In the genomic region with DNA sequence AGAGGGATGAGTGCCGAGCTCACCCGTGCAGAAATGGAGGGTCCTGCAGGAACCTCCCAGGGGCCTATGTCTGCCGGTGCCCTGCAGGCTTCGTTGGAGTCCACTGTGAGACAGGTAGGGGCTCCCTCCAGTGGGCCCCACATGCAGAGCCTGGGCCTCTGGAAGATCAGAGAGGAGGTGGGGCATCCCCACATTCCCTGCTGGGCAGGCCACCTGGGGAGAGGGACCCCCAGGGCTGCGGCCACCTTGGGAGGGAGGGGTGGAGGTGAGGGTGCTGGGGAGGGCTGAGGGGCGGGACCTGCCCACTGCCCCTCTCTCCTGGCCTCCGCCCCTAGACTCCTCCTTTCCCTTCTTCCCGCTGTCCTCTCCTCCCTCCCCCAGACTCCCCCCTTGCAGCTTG, we compare ENCODE assay signal across 10 cellular contexts. TPM values are rescaled to one million over a fixed set of nuclear protein-coding genes. Genes with fewer than 3 reads are reported as not detected.
DNase-seq lines count a peak whose midpoint lies in the region; ATAC-seq lines count a peak whose summit lies in the region.
"Had no signal": no experiment of that assay in that cellular context is flagged by ENCODE, and none has a peak within 500 bp of the region (broad histone marks: within the 10 kb centered on the region; RNA-seq: fewer than 3 reads in every experiment).

No MANE protein-coding gene starts in this region.

- peak; percentile 18 for ATAC-seq in activated T-cell treated with anti-CD3 and anti-CD28 coated beads, Interleukin-2, amount 50 U/mL, for 72 hours (replicated peaks in 1 of 2)
- ATAC-seq in stimulated activated naive CD8-positive, alpha-beta T cell treated with anti-CD3 and anti-CD28 coated beads, Interleukin-15, Interleukin-2, amounts not matched to agents 100 U/mL and 50 U/mL, for 24 hours, result peak; percentile 19
- no peak for ATAC-seq in HG03025 (IDR thresholded peaks at IDR 0.05; ENCODE audit: low FRiP score, unreplicated experiment)

- no peaks in the 10 kb centered on the region for H3K36me3 ChIP-seq in iPS-20b (ENCODE audit: insufficient read depth, low read depth, low read length)

- no peak overlapping the region for H3K27ac Mint-ChIP-seq in activated T-cell treated with anti-CD3 and anti-CD28 coated beads, Interleukin-2, amount 50 U/mL, for 72 hours

- H3K4me3 Mint-ChIP-seq in activated T-cell treated with anti-CD3 and anti-CD28 coated beads, Interleukin-2, amount 50 U/mL, for 72 hours, result peak overlapping the region in 1 of 2 donors; percentile 22

- H3K27me3 ChIP-seq in iPS-20b (ENCODE audit: insufficient read depth, low read length), result no peaks in the 10 kb centered on the region

- H3K27me3 Mint-ChIP-seq in activated T-cell treated with anti-CD3 and anti-CD28 coated beads, Interleukin-2, amount 50 U/mL, for 72 hours (ENCODE audit: low read depth), result no peaks in the 10 kb centered on the region

- peak overlapping the region; percentile 38; the same call in 1 of the 2 replicates for H3K4me3 ChIP-seq in iPS-20b (ENCODE audit: low read length)

- DNase-seq in NCI-H2196 (lab: John Stamatoyannopoulos, UW; ENCODE audit: unreplicated experiment) (peak; percentile 7), NCI-H2196 treated with DMSO at 0.1 percent for 48 hours (lab: John Stamatoyannopoulos, UW; ENCODE audit: unreplicated experiment) (no peak), NCI-H774 (lab: John Stamatoyannopoulos, UW) (no peak), glomerular visceral epithelial cell (ENCODE audit: extremely low spot score) (no peak)
- no peak for DNase-seq in activated T-cell treated with anti-CD3 and anti-CD28 coated beads, Interleukin-2, amount 50 U/mL, for 72 hours
- DNase-seq in stimulated activated naive CD8-positive, alpha-beta T cell treated with anti-CD3 and anti-CD28 coated beads, Interleukin-15, Interleukin-2, amounts not matched to agents 100 U/mL and 50 U/mL, for 24 hours, result no peak
- DNase-seq: NCI-H1092 treated with DMSO at 0.1 percent for 48 hours, SHP77 had no signal

- no peaks in the 10 kb centered on the region for H3K4me1 ChIP-seq in iPS-20b (ENCODE audit: insufficient read depth, low read length)

- no peaks in the 10 kb centered on the region for H3K9me3 ChIP-seq in iPS-20b (ENCODE audit: insufficient read depth, low read depth, low read length)

- no peaks in the 10 kb centered on the region for H3K4me1 Mint-ChIP-seq in activated T-cell treated with anti-CD3 and anti-CD28 coated beads, Interleukin-2, amount 50 U/mL, for 72 hours (ENCODE audit: low read depth)

- no peaks in the 10 kb centered on the region for H3K9me3 Mint-ChIP-seq in activated T-cell treated with anti-CD3 and anti-CD28 coated beads, Interleukin-2, amount 50 U/mL, for 72 hours

- no peak overlapping the region for H3K27ac ChIP-seq in iPS-20b (ENCODE audit: low read length)

- H3K9ac ChIP-seq in iPS-20b (ENCODE audit: low read depth, low read length), result no peak overlapping the region

- H3K36me3 Mint-ChIP-seq in activated T-cell treated with anti-CD3 and anti-CD28 coated beads, Interleukin-2, amount 50 U/mL, for 72 hours (ENCODE audit: insufficient read depth in 2 of 2), result no peaks in the 10 kb centered on the region

RNA-seq across cellular contexts. Expression of gene MTERF4, which starts 38.5 kb away (rescaled TPM):
- 10 to 100 TPM; 48.7 to 53.7 TPM for total RNA-seq in activated T-cell treated with anti-CD3 and anti-CD28 coated beads, Interleukin-2, amount 50 U/mL, for 72 hours
